ENCODE assay signal across 11 cellular contexts in genomic region chr13:77430377-77430951, GRCh38.
DNase-seq lines count a peak whose midpoint lies in the region; ATAC-seq and FAIRE-seq lines count a peak whose summit lies in the region.
"Had no signal": no experiment of that assay in that cellular context is flagged by ENCODE, and none has a peak within 500 bp of the region (broad histone marks: within the 10 kb centered on the region; RNA-seq: fewer than 3 reads in every experiment).

No MANE protein-coding gene starts in this region.

- H3K9me2 ChIP-seq in GM23248 (ENCODE audit: insufficient read depth), result no peaks in the 10 kb centered on the region

- H3K9me3 ChIP-seq in GM23248 (ENCODE audit: low read depth) (no peaks in the 10 kb centered on the region), small intestine (ENCODE audit: control insufficient read depth, low read depth) (no peaks in the 10 kb centered on the region)
- H3K9me3 ChIP-seq: breast epithelium had no signal

- no peaks in the 10 kb centered on the region for H3F3A ChIP-seq in GM23248 (ENCODE audit: insufficient read depth)

- H4K20me1 ChIP-seq in GM23248 (ENCODE audit: insufficient read depth), result no peaks in the 10 kb centered on the region

- H3K27ac ChIP-seq in GM23248, result no peak overlapping the region
- H3K27ac ChIP-seq in small intestine (ENCODE audit: low read depth in 1 of 2, low read length in 1 of 2), result no peak overlapping the region
- H3K27ac ChIP-seq: breast epithelium had no signal

- H3K36me3 ChIP-seq in GM23248 (ENCODE audit: low read depth), result no peaks in the 10 kb centered on the region
- no peaks in the 10 kb centered on the region for H3K36me3 ChIP-seq in small intestine (ENCODE audit: control insufficient read depth in 2 of 2, insufficient read depth in 2 of 2, low read length in 2 of 2)
- H3K36me3 ChIP-seq: breast epithelium had no signal

- H3K9ac ChIP-seq in GM23248, result no peak overlapping the region

- H3K4me3 ChIP-seq in GM23248 (no peak overlapping the region), small intestine (ENCODE audit: low read depth in 1 of 2, low read length in 2 of 2) (no peak overlapping the region)
- H3K4me3 ChIP-seq: breast epithelium had no signal

- no peak overlapping the region for H3K4me2 ChIP-seq in GM23248 (ENCODE audit: unreplicated experiment)

- no peaks in the 10 kb centered on the region for H3K4me1 ChIP-seq in GM23248 (ENCODE audit: insufficient read depth)
- no peaks in the 10 kb centered on the region for H3K4me1 ChIP-seq in small intestine (ENCODE audit: control insufficient read depth in 2 of 2, insufficient read depth in 1 of 2, low read depth in 1 of 2, low read length in 1 of 2)
- H3K4me1 ChIP-seq: breast epithelium had no signal

- FAIRE-seq in GM18507 (lab: Jason Lieb, UNC) (peak; percentile 84), small intestine (lab: Jason Lieb, UNC) (no peak)

- H3K79me2 ChIP-seq in GM23248 (ENCODE audit: insufficient read depth), result no peaks in the 10 kb centered on the region

- WGBS in GM23248 (ENCODE audit: low coverage in 1 of 2, low lambda C conversion rate in 2 of 2, missing lambda C conversion rate in 2 of 2), 2 experiments, result 92 to 95% methylated on average over 2 of the region's 2 CpGs
- WGBS in small intestine, 3 donors, result 90 to 97% (median 93%) methylated on average over 2 of the region's 2 CpGs

- DNase-seq in GM18507 (ENCODE audit: extremely low spot score, insufficient read length, low read depth) (no peak), GM23248 (no peak), RKO (ENCODE audit: low spot score) (no peak), small intestine (no peak)
- DNase-seq in activated CD4-positive, alpha-beta T cell treated with anti-CD3 and anti-CD28 coated beads, Interleukin-2, amount 50 U/mL, for 1 hour, result no peak
- DNase-seq: glutamatergic neuron had no signal

- in situ Hi-C loops in GM23248 (cut with MboI), result no loop called here

- H3K27me3 ChIP-seq in GM23248 (replicated peaks; ENCODE audit: insufficient read depth) (no peaks in the 10 kb centered on the region), small intestine (ENCODE audit: control insufficient read depth in 2 of 2, insufficient read depth in 2 of 2, low read length in 2 of 2) (no peaks in the 10 kb centered on the region)
- H3K27me3 ChIP-seq: breast epithelium had no signal

- ATAC-seq in GM21360 (IDR thresholded peaks at IDR 0.05; ENCODE audit: unreplicated experiment), result peak; percentile 41
- peak; percentile 47 for ATAC-seq in HG02973 (IDR thresholded peaks at IDR 0.05; ENCODE audit: unreplicated experiment)
- peak; percentile 35 for ATAC-seq in HG03575 (IDR thresholded peaks at IDR 0.05; ENCODE audit: extremely low read depth, insufficient number of reproducible peaks, low FRiP score, unreplicated experiment)
- ATAC-seq: SK-N-SH treated with all-trans-retinoic acid at 6 μM for 48 hours had no signal

- H2AFZ ChIP-seq in GM23248, result no peak overlapping the region
